Comparison of ENCODE assay signal across 1 cellular context in genomic region chr14:91510171-91511013, GRCh38.
TF ChIP-seq lines count a peak whose summit lies in the region.

Gene PPP4R3A (minus strand): TSS chr14:91510310. CDS start chr14:91509647, 663 bp downstream.

TF ChIP-seq in HEK293, 187 proteins besides CTCF, POLR2A, EP300 and RAD21 (continued from another document and continues in another):
- peak; percentile 29; the same call in 1 of the 2 replicates for TF ChIP-seq REST (tag by site-specific recombination; IDR thresholded peaks at IDR 0.05)
- TF ChIP-seq ZBTB21 (tag by site-specific recombination; IDR thresholded peaks at IDR 0.05), result peak; percentile 72
- peak; percentile 82; the same call in 1 of the 2 replicates for TF ChIP-seq ZSCAN5A (tag by site-specific recombination; IDR thresholded peaks at IDR 0.05)
- TF ChIP-seq ZEB2 (tag by site-specific recombination; IDR thresholded peaks at IDR 0.05), result peak; percentile 97
- TF ChIP-seq ZNF692 (tag by site-specific recombination; IDR thresholded peaks at IDR 0.05), result peak; percentile 95
- TF ChIP-seq ZIC2 (tag by site-specific recombination; IDR thresholded peaks at IDR 0.05), result peak; percentile 84
- no peak for TF ChIP-seq ZNF37A (tag by site-specific recombination; IDR thresholded peaks at IDR 0.05)
- peak; percentile 87; the same call in 1 of the 2 replicates for TF ChIP-seq ZBTB10 (tag by site-specific recombination; IDR thresholded peaks at IDR 0.05)
- peak; percentile 80; the same call in 1 of the 2 replicates for TF ChIP-seq ZNF394 (tag by site-specific recombination; IDR thresholded peaks at IDR 0.05; ENCODE audit: borderline replicate concordance)
- peak; percentile 27 for TF ChIP-seq INSM2 (tag by site-specific recombination; IDR thresholded peaks at IDR 0.05)
- peak; percentile 94; the same call in 1 of the 2 replicates for TF ChIP-seq YY2 (tag by site-specific recombination; IDR thresholded peaks at IDR 0.05)
- peak; percentile 90 for TF ChIP-seq KLF1 (tag by site-specific recombination; IDR thresholded peaks at IDR 0.05)
- TF ChIP-seq HIC1 (tag by site-specific recombination; IDR thresholded peaks at IDR 0.05), result peak; percentile 89
- peak; percentile 75 for TF ChIP-seq ZBTB48 (tag by site-specific recombination; IDR thresholded peaks at IDR 0.05)
- TF ChIP-seq TSHZ1 (tag by site-specific recombination; IDR thresholded peaks at IDR 0.05; ENCODE audit: borderline replicate concordance), result peak; percentile 46; the same call in 1 of the 2 replicates
- 0 out of 2 replicates have a peak, but pooled peaks have one; percentile 38 for TF ChIP-seq ZNF10 (tag by site-specific recombination; IDR thresholded peaks at IDR 0.05)
- TF ChIP-seq GLI4 (tag by site-specific recombination; IDR thresholded peaks at IDR 0.05), result peak; percentile 55; the same call in 1 of the 2 replicates
- TF ChIP-seq ZBTB26 (tag by site-specific recombination; optimal IDR thresholded peaks at IDR 0.05), result peak; percentile 99
- TF ChIP-seq ZBTB1 (tag by site-specific recombination; IDR thresholded peaks at IDR 0.05), result peak; percentile 98
- no peak for TF ChIP-seq ZNF560 (tag by site-specific recombination; IDR thresholded peaks at IDR 0.05; ENCODE audit: borderline replicate concordance)
- peak; percentile 83 for TF ChIP-seq ZSCAN30 (tag by site-specific recombination; IDR thresholded peaks at IDR 0.05)
- peak; percentile 60 for TF ChIP-seq WT1 (tag by site-specific recombination; IDR thresholded peaks at IDR 0.05)
- peak; percentile 95 for TF ChIP-seq GLIS2 (tag by site-specific recombination; IDR thresholded peaks at IDR 0.05)
- 0 out of 2 replicates have a peak, but pooled peaks have one; percentile 46 for TF ChIP-seq ZNF280D (tag by site-specific recombination; IDR thresholded peaks at IDR 0.05)
- peak; percentile 77 for TF ChIP-seq ZNF324 (tag by site-specific recombination; IDR thresholded peaks at IDR 0.05)
- TF ChIP-seq ZNF626 (tag by site-specific recombination; IDR thresholded peaks at IDR 0.05), result no peak
- TF ChIP-seq ZSCAN4 (tag by site-specific recombination; IDR thresholded peaks at IDR 0.05), result peak; percentile 32; the same call in 1 of the 2 replicates
- peak; percentile 76 for TF ChIP-seq KLF10 (tag by site-specific recombination; IDR thresholded peaks at IDR 0.05)
- peak; percentile 93 for TF ChIP-seq KLF16 (tag by site-specific recombination; IDR thresholded peaks at IDR 0.05)
- peak; percentile 83 for TF ChIP-seq EGR2 (tag by site-specific recombination; IDR thresholded peaks at IDR 0.05; ENCODE audit: low read depth)
